In genomic region chr18:58158008-58158407, GRCh38 we compare ENCODE assay signal across 15 cellular contexts.
DNase-seq lines count a peak whose midpoint lies in the region; ATAC-seq and TF ChIP-seq lines count a peak whose summit lies in the region.
"Had no signal": no experiment of that assay in that cellular context is flagged by ENCODE, and none has a peak within 500 bp of the region (broad histone marks: within the 10 kb centered on the region; RNA-seq: fewer than 3 reads in every experiment).

No MANE protein-coding gene starts in this region.

- TF ChIP-seq CTCF in VCaP (conservative IDR thresholded peaks at IDR 0.05) (no peak), dorsolateral prefrontal cortex (IDR thresholded peaks at IDR 0.05 in 54 of 56, conservative IDR thresholded peaks at IDR 0.05 in 2 of 56; ENCODE audit: low read depth in 1 of 56, partially characterized antibody in 56 of 56) (no peak)

- H3K4me3 ChIP-seq in dorsolateral prefrontal cortex: no peak overlapping the region
- H3K4me3 ChIP-seq: HAP-1, SJSA1 had no signal

- H3K27me3 ChIP-seq in dorsolateral prefrontal cortex: no peaks in the 10 kb centered on the region
- H3K27me3 ChIP-seq: BE2C, SJSA1 had no signal

- H3K27ac ChIP-seq in VCaP (peak overlapping the region; percentile 93), dorsolateral prefrontal cortex (no peak overlapping the region)
- H3K27ac ChIP-seq: RWPE1, SJSA1 had no signal

- DNase-seq in EH (ENCODE audit: low read depth): peak; percentile 11
- peak; percentile 21 for DNase-seq in ELF-1 (ENCODE audit: low read depth, low spot score)
- DNase-seq in islet precursor cell: peak; percentile 81
- no peak for DNase-seq in dorsolateral prefrontal cortex
- DNase-seq: BE2C; CD8-positive, alpha-beta T cell; NCI-H146; NCI-H2081 treated with DMSO at 0.1 percent for 48 hours; NCI-H524 had no signal

- no peak for ATAC-seq in HG02885 (IDR thresholded peaks at IDR 0.05; ENCODE audit: poor library complexity, unreplicated experiment)
- ATAC-seq in HG02588 (IDR thresholded peaks at IDR 0.05; ENCODE audit: unreplicated experiment): no peak
- ATAC-seq: CD8-positive, alpha-beta T cell had no signal

- intact Hi-C loops in dorsolateral prefrontal cortex (cut with DNase I): no loop called here

Comparison
In these comparisons a context has a peak if more than half of its experiments do, and no peak if none do; other contexts are left out.
1. DNase-seq: peak in EH (single experiment), ELF-1 (single experiment) and islet precursor cell (single experiment); none in dorsolateral prefrontal cortex (0 of 10).